1 cellular context compared by ENCODE assay signal in the genomic region with DNA sequence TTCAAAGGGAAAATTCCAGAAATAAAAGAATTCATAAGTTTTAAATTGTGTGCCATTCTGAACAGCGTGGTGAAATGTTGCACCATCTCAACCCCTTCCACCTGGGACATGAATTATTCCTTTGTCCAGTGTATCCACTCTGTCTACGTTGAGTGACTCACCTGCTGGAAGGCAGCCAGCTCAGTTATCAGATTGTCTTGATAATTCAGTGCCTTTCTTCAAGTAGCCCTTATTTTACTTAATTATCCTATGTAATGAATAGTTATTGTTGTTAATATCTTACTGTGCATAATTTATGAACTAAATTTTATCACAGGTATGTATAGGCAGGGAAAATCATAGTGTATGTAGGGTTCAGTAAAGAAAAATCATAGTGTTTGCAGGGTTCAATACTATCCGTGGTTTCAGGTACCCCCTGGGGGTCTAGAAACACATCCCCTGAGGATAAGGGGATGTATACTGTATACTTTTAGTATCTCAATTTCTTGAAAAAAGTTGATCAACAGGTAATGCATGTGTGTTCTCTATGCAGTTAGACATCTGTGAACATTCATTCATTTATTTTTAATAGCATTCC.
A peak's percentile ranks its signal among the peaks of the same experiment; 100 is the strongest.
TF ChIP-seq lines count a peak whose summit lies in the region.

No MANE protein-coding gene starts in this region.

TF ChIP-seq in HepG2, 621 proteins besides CTCF, POLR2A, EP300 and RAD21:
- TF ChIP-seq CREB1 (IDR thresholded peaks at IDR 0.05): no peak
- TF ChIP-seq CREB1 (CRISPR knock-in tag; IDR thresholded peaks at IDR 0.05): peak; percentile 53; the same call in 1 of the 2 replicates
- TF ChIP-seq ATF4 (CRISPR knock-in tag; IDR thresholded peaks at IDR 0.05): peak in 1 of 2 experiments; percentile 93; a peak in 2 of 4 replicates
- peak; percentile 42 for TF ChIP-seq GATAD2A (CRISPR knock-in tag; IDR thresholded peaks at IDR 0.05)
- TF ChIP-seq NFIC (IDR thresholded peaks at IDR 0.05; ENCODE audit: low read length): peak; percentile 74; the same call in 1 of the 2 replicates
- TF ChIP-seq SMYD3 (CRISPR knock-in tag; IDR thresholded peaks at IDR 0.05): no peak
- TF ChIP-seq CEBPG (CRISPR knock-in tag; IDR thresholded peaks at IDR 0.05): peak; percentile 89
- TF ChIP-seq KMT2A (CRISPR knock-in tag; IDR thresholded peaks at IDR 0.05): no peak
- TF ChIP-seq PPARG (CRISPR knock-in tag; conservative IDR thresholded peaks at IDR 0.05): 0 out of 2 replicates have a peak, but pooled peaks have one; percentile 13
- TF ChIP-seq SOX5 (CRISPR knock-in tag; IDR thresholded peaks at IDR 0.05; ENCODE audit: borderline replicate concordance): peak; percentile 57; the same call in 1 of the 2 replicates
- peak; percentile 54 for TF ChIP-seq CREM (IDR thresholded peaks at IDR 0.05)
- no peak for TF ChIP-seq CREM (CRISPR knock-in tag; IDR thresholded peaks at IDR 0.05)
- peak; percentile 54 for TF ChIP-seq SAP130 (CRISPR knock-in tag; IDR thresholded peaks at IDR 0.05; ENCODE audit: low read depth)
- TF ChIP-seq ZNF143 (CRISPR knock-in tag; IDR thresholded peaks at IDR 0.05): no peak
- no peak for TF ChIP-seq SOX13 (IDR thresholded peaks at IDR 0.05)
- peak in 1 of 2 experiments; percentile 70; a peak in 2 of 4 replicates for TF ChIP-seq SOX13 (CRISPR knock-in tag; conservative IDR thresholded peaks at IDR 0.05 in 1 of 2, IDR thresholded peaks at IDR 0.05 in 1 of 2)
- no peak for TF ChIP-seq SMAD1 (CRISPR knock-in tag; IDR thresholded peaks at IDR 0.05; ENCODE audit: borderline replicate concordance, low read depth)
- TF ChIP-seq RARA (CRISPR knock-in tag; IDR thresholded peaks at IDR 0.05): 0 out of 2 replicates have a peak, but pooled peaks have one; percentile 23
- peak; percentile 63; the same call in 1 of the 2 replicates for TF ChIP-seq ATF3 (CRISPR knock-in tag; IDR thresholded peaks at IDR 0.05)
- peak; percentile 30; the same call in 1 of the 2 replicates for TF ChIP-seq FOXA3 (CRISPR knock-in tag; IDR thresholded peaks at IDR 0.05)
- TF ChIP-seq JUND (CRISPR knock-in tag; IDR thresholded peaks at IDR 0.05): peak; percentile 87
- no peak for TF ChIP-seq SOX6 (IDR thresholded peaks at IDR 0.05)
- TF ChIP-seq SOX6 (CRISPR knock-in tag; IDR thresholded peaks at IDR 0.05): peak; percentile 49; the same call in 1 of the 2 replicates
- peak; percentile 77; the same call in 1 of the 2 replicates for TF ChIP-seq FOSL1 (CRISPR knock-in tag; IDR thresholded peaks at IDR 0.05; ENCODE audit: borderline replicate concordance)
- TF ChIP-seq CEBPB (IDR thresholded peaks at IDR 0.05; ENCODE audit: borderline replicate concordance, low read depth, low read length): peak; percentile 83
- TF ChIP-seq NCOR1 (IDR thresholded peaks at IDR 0.05; ENCODE audit: borderline replicate concordance, low read length): 0 out of 2 replicates have a peak, but pooled peaks have one; percentile 15
- TF ChIP-seq, protein P1, sequence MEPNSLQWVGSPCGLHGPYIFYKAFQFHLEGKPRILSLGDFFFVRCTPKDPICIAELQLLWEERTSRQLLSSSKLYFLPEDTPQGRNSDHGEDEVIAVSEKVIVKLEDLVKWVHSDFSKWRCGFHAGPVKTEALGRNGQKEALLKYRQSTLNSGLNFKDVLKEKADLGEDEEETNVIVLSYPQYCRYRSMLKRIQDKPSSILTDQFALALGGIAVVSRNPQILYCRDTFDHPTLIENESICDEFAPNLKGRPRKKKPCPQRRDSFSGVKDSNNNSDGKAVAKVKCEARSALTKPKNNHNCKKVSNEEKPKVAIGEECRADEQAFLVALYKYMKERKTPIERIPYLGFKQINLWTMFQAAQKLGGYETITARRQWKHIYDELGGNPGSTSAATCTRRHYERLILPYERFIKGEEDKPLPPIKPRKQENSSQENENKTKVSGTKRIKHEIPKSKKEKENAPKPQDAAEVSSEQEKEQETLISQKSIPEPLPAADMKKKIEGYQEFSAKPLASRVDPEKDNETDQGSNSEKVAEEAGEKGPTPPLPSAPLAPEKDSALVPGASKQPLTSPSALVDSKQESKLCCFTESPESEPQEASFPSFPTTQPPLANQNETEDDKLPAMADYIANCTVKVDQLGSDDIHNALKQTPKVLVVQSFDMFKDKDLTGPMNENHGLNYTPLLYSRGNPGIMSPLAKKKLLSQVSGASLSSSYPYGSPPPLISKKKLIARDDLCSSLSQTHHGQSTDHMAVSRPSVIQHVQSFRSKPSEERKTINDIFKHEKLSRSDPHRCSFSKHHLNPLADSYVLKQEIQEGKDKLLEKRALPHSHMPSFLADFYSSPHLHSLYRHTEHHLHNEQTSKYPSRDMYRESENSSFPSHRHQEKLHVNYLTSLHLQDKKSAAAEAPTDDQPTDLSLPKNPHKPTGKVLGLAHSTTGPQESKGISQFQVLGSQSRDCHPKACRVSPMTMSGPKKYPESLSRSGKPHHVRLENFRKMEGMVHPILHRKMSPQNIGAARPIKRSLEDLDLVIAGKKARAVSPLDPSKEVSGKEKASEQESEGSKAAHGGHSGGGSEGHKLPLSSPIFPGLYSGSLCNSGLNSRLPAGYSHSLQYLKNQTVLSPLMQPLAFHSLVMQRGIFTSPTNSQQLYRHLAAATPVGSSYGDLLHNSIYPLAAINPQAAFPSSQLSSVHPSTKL (CRISPR knock-in tag; IDR thresholded peaks at IDR 0.05): peak; percentile 80; the same call in 1 of the 2 replicates
- TF ChIP-seq FUBP1 (CRISPR knock-in tag; IDR thresholded peaks at IDR 0.05; ENCODE audit: borderline replicate concordance): no peak
- TF ChIP-seq FOSL2 (CRISPR knock-in tag; IDR thresholded peaks at IDR 0.05): peak; percentile 99
- TF ChIP-seq SMAD3 (CRISPR knock-in tag; IDR thresholded peaks at IDR 0.05): peak; percentile 62; the same call in 1 of the 2 replicates
- TF ChIP-seq ZNF224 (CRISPR knock-in tag; IDR thresholded peaks at IDR 0.05): no peak
- 0 out of 2 replicates have a peak, but pooled peaks have one; percentile 50 for TF ChIP-seq JUNB (CRISPR knock-in tag; IDR thresholded peaks at IDR 0.05; ENCODE audit: borderline replicate concordance)
- no peak for TF ChIP-seq FOXK2 (IDR thresholded peaks at IDR 0.05)
- peak; percentile 83; the same call in 1 of the 2 replicates for TF ChIP-seq ZNF644 (CRISPR knock-in tag; IDR thresholded peaks at IDR 0.05; ENCODE audit: low read depth)
